In the genomic region with DNA sequence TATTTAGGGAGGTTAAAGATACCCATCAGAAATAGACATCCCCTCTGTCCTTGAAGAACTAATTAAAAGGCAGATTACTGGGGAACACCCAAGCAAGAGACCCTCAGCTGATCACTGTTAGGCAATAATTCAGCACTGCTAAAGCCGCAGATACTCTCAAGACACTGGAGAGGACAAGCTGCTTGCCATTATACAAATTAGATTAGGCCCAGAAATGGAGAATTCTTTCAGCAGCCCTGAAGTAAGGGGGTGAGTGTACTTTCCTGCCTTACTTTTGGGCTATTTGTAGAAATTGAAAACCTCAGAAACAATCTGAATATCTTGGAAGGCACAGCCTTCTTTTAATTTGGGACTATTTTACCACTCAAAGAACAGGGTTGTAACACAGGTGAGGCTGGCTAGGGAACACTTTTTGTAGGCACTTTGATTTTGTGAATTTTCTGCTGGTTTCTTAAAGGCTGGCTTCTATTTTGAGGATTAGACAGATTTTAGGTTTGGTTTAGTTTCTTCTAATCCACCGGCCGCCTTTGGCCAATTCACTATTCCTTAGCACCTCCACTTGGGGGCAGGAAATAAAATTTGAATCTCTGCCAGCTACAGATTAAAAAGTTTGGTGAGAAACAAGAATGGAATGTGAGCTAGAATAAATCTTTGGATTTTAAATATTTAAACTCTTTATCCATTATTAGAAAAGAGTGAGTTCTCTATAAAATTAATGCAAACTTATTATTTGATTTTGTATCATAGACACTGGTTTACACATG, we compare ENCODE assay signal across 10 cellular contexts.
DNase-seq lines count a peak whose midpoint lies in the region; ATAC-seq, FAIRE-seq and TF ChIP-seq lines count a peak whose summit lies in the region.
"Had no signal": no experiment of that assay in that cellular context is flagged by ENCODE, and none has a peak within 500 bp of the region (broad histone marks: within the 10 kb centered on the region; RNA-seq: fewer than 3 reads in every experiment).

No MANE protein-coding gene starts in this region.

- H3K27me3 Mint-ChIP-seq in activated CD4-positive, alpha-beta T cell treated with anti-CD3 and anti-CD28 coated beads, Interleukin-2, amount 10 ng/mL, durations not matched to agents 24 days and 14 days = no peaks in the 10 kb centered on the region
- H3K27me3 Mint-ChIP-seq: activated T-cell treated with anti-CD3 and anti-CD28 coated beads, Interleukin-2, amount 50 U/mL, for 24 hours had no signal

- H3K9me3 Mint-ChIP-seq in activated CD4-positive, alpha-beta T cell treated with anti-CD3 and anti-CD28 coated beads, Interleukin-2, amount 10 ng/mL, durations not matched to agents 24 days and 14 days = no peaks in the 10 kb centered on the region
- H3K9me3 Mint-ChIP-seq: activated T-cell treated with anti-CD3 and anti-CD28 coated beads, Interleukin-2, amount 50 U/mL, for 24 hours had no signal

- no peaks in the 10 kb centered on the region for H3K9me3 ChIP-seq in mammary epithelial cell (replicated peaks; ENCODE audit: insufficient read depth, low read length)

- no peaks in the 10 kb centered on the region for H4K20me1 ChIP-seq in mammary epithelial cell (ENCODE audit: insufficient read depth, low read length)

- BruUV-seq in mammary epithelial cell (replicated peaks; lab: Mats Ljungman, UMichigan) = no TSS peak

- dilution Hi-C loops in mammary epithelial cell (cut with HindIII; ENCODE audit: low sequenced_read_pairs) = no loop called here

- H3K79me2 ChIP-seq in mammary epithelial cell (ENCODE audit: insufficient read depth, low read length) = no peaks in the 10 kb centered on the region

- H3K27ac ChIP-seq in mammary epithelial cell (ENCODE audit: insufficient read depth, low read depth, low read length) = no peak overlapping the region

- peaks cover 3% of the 10 kb centered on the region for H3K36me3 ChIP-seq in mammary epithelial cell (ENCODE audit: insufficient read depth, low read length)

- H2AFZ ChIP-seq in mammary epithelial cell (ENCODE audit: low read depth, low read length) = no peak overlapping the region

- peak overlapping the region; percentile 5 for H3K9ac ChIP-seq in mammary epithelial cell (ENCODE audit: insufficient read depth, low read length)

- H3K4me1 ChIP-seq in mammary epithelial cell (ENCODE audit: insufficient read depth, low read length) = peaks cover 8% of the 10 kb centered on the region

- intact Hi-C loops in left ventricle myocardium superior (cut with micrococcal nuclease) = no loop called here
- intact Hi-C loops in Right ventricle myocardium inferior (cut with DNase I) = no loop called here
- intact Hi-C loops in mammary epithelial cell (cut with micrococcal nuclease) = no loop called here
- intact Hi-C loops in activated CD4-positive, alpha-beta T cell treated with anti-CD3 and anti-CD28 coated beads, Interleukin-2, amount 10 ng/mL, durations not matched to agents 24 days and 14 days (cut with micrococcal nuclease) = loop anchor here (10.0 kb wide), 1 partner anchor 724 kb away; a partner anchor contains a TSS

- TF ChIP-seq POLR2A in GM12891 (IDR thresholded peaks at IDR 0.05; ENCODE audit: low read depth, low read length) = no peak

- H3K27me3 ChIP-seq in mammary epithelial cell (ENCODE audit: insufficient read depth, low read length) = no peaks in the 10 kb centered on the region

- H3K4me3 Mint-ChIP-seq in activated CD4-positive, alpha-beta T cell treated with anti-CD3 and anti-CD28 coated beads, Interleukin-2, amount 10 ng/mL, durations not matched to agents 24 days and 14 days = no peak overlapping the region
- H3K4me3 Mint-ChIP-seq: activated T-cell treated with anti-CD3 and anti-CD28 coated beads, Interleukin-2, amount 50 U/mL, for 24 hours had no signal

- WGBS in mammary epithelial cell (ENCODE audit: low coverage, missing lambda C conversion rate) = 36% methylated on average over 3 of the region's 3 CpGs

- no peak for FAIRE-seq in GM12891 (lab: Jason Lieb, UNC)

- H3K27ac Mint-ChIP-seq in activated CD4-positive, alpha-beta T cell treated with anti-CD3 and anti-CD28 coated beads, Interleukin-2, amount 10 ng/mL, durations not matched to agents 24 days and 14 days = no peak overlapping the region
- H3K27ac Mint-ChIP-seq: activated T-cell treated with anti-CD3 and anti-CD28 coated beads, Interleukin-2, amount 50 U/mL, for 24 hours had no signal

- peak in 1 of 2 donors; percentile 38 for TF ChIP-seq CTCF in mammary epithelial cell (conservative IDR thresholded peaks at IDR 0.05 in 1 of 2, IDR thresholded peaks at IDR 0.05 in 1 of 2; ENCODE audit: extremely low read depth in 1 of 2, insufficient read depth in 1 of 2, low read depth in 1 of 2, low read length in 2 of 2)

- ATAC-seq in left ventricle myocardium superior = peak; percentile 10
- no peak for ATAC-seq in Right ventricle myocardium inferior
- ATAC-seq in GM21717 (IDR thresholded peaks at IDR 0.05; ENCODE audit: unreplicated experiment) = no peak

- DNase-seq in left ventricle myocardium superior = no peak
- no peak for DNase-seq in Right ventricle myocardium inferior (ENCODE audit: missing footprints)
- DNase-seq in mammary epithelial cell = peak; percentile 35
- DNase-seq in kidney tubule cell (ENCODE audit: low spot score) = peak; percentile 41
- no peak for DNase-seq in activated CD4-positive, alpha-beta T cell treated with anti-CD3 and anti-CD28 coated beads, Interleukin-2, amount 10 ng/mL, durations not matched to agents 24 days and 14 days
- no peak for DNase-seq in GM12891 (ENCODE audit: insufficient read length, low spot score)
- no peak for DNase-seq in HuH-7 (ENCODE audit: low spot score)
- DNase-seq: activated T-cell treated with anti-CD3 and anti-CD28 coated beads, Interleukin-2, amount 50 U/mL, for 24 hours; NCI-H524 treated with DMSO at 0.1 percent for 48 hours had no signal

- CTCF ChIA-PET in mammary epithelial cell (lab: Charles Lee; ENCODE audit: low non-redundant PET) = interaction anchor here (0.6 kb wide), 1 partner anchor 58 kb away, joined by 3 read pairs; no protein-coding TSS in a partner anchor

- no peak overlapping the region for H3K4me2 ChIP-seq in mammary epithelial cell (ENCODE audit: insufficient read depth, low read depth, low read length)

- H3K4me3 ChIP-seq in mammary epithelial cell (replicated peaks in 1 of 3; ENCODE audit: insufficient read depth in 1 of 3, low read depth in 2 of 3, low read length in 3 of 3) = no peak overlapping the region

- peaks cover 61% of the 10 kb centered on the region for H3K36me3 Mint-ChIP-seq in activated CD4-positive, alpha-beta T cell treated with anti-CD3 and anti-CD28 coated beads, Interleukin-2, amount 10 ng/mL, durations not matched to agents 24 days and 14 days (ENCODE audit: low read depth)

- H3K4me1 Mint-ChIP-seq in activated CD4-positive, alpha-beta T cell treated with anti-CD3 and anti-CD28 coated beads, Interleukin-2, amount 10 ng/mL, durations not matched to agents 24 days and 14 days = peaks cover 14% of the 10 kb centered on the region

- in situ Hi-C loops in mammary epithelial cell (cut with MboI; ENCODE audit: low sequenced_read_pairs in 2 of 2) = no loop called here

TF ChIP-seq in GM12891, 5 proteins besides CTCF, POLR2A, EP300 and RAD21:
- TF ChIP-seq TAF1 (IDR thresholded peaks at IDR 0.05; ENCODE audit: low read depth, low read length) (no peak), POLR2AphosphoS5 (IDR thresholded peaks at IDR 0.05; ENCODE audit: low read depth, low read length) (no peak), POU2F2 (IDR thresholded peaks at IDR 0.05; ENCODE audit: low read depth, low read length) (no peak)
TF ChIP-seq in GM12891: peak in this region for 0.

Comparison
In these comparisons a context has a peak if more than half of its experiments do, and no peak if none do; other contexts are left out.
1. DNase-seq: peak in mammary epithelial cell (single experiment) and kidney tubule cell (single experiment); none in left ventricle myocardium superior (single experiment), Right ventricle myocardium inferior (single experiment), activated CD4-positive, alpha-beta T cell treated with anti-CD3 and anti-CD28 coated beads, Interleukin-2, amount 10 ng/mL, durations not matched to agents 24 days and 14 days (single experiment), GM12891 (single experiment) and HuH-7 (single experiment).